Comparison of ENCODE assay signal across 15 cellular contexts in the genomic region with DNA sequence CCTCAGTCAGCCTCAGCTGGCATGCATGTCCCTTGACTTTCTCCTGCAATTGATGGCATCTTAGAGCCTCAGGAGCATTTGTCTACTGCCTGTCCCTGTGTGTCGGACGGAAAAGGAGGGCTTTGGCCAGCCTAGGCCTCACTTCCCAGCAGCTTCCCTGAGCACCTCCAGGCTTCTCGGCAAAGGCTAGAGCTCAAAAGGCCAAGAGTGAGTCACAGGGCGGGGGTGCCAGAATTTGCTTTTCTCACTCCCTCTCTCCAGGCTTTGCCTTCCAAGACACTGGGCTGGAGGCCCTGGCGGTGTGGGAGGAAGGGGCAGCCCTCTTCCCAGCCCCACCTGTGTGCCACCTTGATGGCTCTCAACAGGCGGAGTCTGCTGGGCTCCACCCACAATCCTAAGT.
DNase-seq lines count a peak whose midpoint lies in the region; ATAC-seq and TF ChIP-seq lines count a peak whose summit lies in the region.
"Had no signal": no experiment of that assay in that cellular context is flagged by ENCODE, and none has a peak within 500 bp of the region (broad histone marks: within the 10 kb centered on the region; RNA-seq: fewer than 3 reads in every experiment).

No MANE protein-coding gene starts in this region.

- peaks cover 12% of the 10 kb centered on the region for H3K4me1 ChIP-seq in body of pancreas
- no peaks in the 10 kb centered on the region for H3K4me1 ChIP-seq in uterus
- no peaks in the 10 kb centered on the region for H3K4me1 ChIP-seq in BE2C
- H3K4me1 ChIP-seq: SJCRH30 had no signal

- TF ChIP-seq POLR2A in body of pancreas (IDR thresholded peaks at IDR 0.05) (no peak), uterus (IDR thresholded peaks at IDR 0.05) (no peak)

- WGBS in body of pancreas, 2 donors: 91 to 92% methylated on average over 6 of the region's 6 CpGs

- DNase-seq in body of pancreas (peak; percentile 19 to 41 (median 20)), Right ventricle myocardium inferior (ENCODE audit: missing footprints) (peak; percentile 86), omental fat pad (ENCODE audit: low spot score) (peak; percentile 27), uterus (peak; percentile 66 to 81), Kasumi-1 (lab: John Stamatoyannopoulos, UW) (no peak), BE2C (no peak), SK-N-DZ (ENCODE audit: low spot score) (no peak)
- DNase-seq: activated CD4-positive, alpha-beta T cell treated with anti-CD3 and anti-CD28 coated beads, Interleukin-2, amount 10 ng/mL, durations not matched to agents 24 days and 14 days; activated naive CD4-positive, alpha-beta T cell treated with anti-CD3 and anti-CD28 coated beads, Interleukin-2, amount 50 U/mL, for 16 hours; activated T-cell treated with anti-CD3 and anti-CD28 coated beads for 4 hours; DMS53; effector memory CD8-positive, alpha-beta T cell; NCI-H446; SJCRH30 had no signal

- H3K27ac ChIP-seq in body of pancreas: no peak overlapping the region
- H3K27ac ChIP-seq in uterus: peak overlapping the region in 1 of 2 donors; percentile 13
- H3K27ac ChIP-seq: KMS-11, SJCRH30 had no signal

- no peak for TF ChIP-seq CTCF in body of pancreas (IDR thresholded peaks at IDR 0.05)
- TF ChIP-seq CTCF in omental fat pad (IDR thresholded peaks at IDR 0.05): no peak
- TF ChIP-seq CTCF in uterus (IDR thresholded peaks at IDR 0.05): no peak
- no peak for TF ChIP-seq CTCF in BE2C (IDR thresholded peaks at IDR 0.05; ENCODE audit: low read depth, low read length)

- intact Hi-C loops in body of pancreas (cut with DNase I): no loop called here
- intact Hi-C loops in Right ventricle myocardium inferior (cut with DNase I): no loop called here
- intact Hi-C loops in uterus (cut with DNase I; ENCODE audit: low total_unique reads): no loop called here

- ATAC-seq in body of pancreas (no peak), Right ventricle myocardium inferior (peak; percentile 97), omental fat pad (ENCODE audit: low FRiP score) (peak; percentile 86)
- ATAC-seq: effector memory CD8-positive, alpha-beta T cell had no signal

- H3K4me3 ChIP-seq in body of pancreas (no peak overlapping the region), uterus (no peak overlapping the region), BE2C (ENCODE audit: low read depth, low read length) (no peak overlapping the region)
- H3K4me3 ChIP-seq: SJCRH30 had no signal

- H3K9me3 ChIP-seq in body of pancreas (no peaks in the 10 kb centered on the region), uterus (no peaks in the 10 kb centered on the region), BE2C (peaks cover 3% of the 10 kb centered on the region; the same call in 1 of the 2 replicates)
- H3K9me3 ChIP-seq: SJCRH30 had no signal

- H3K27me3 ChIP-seq in body of pancreas (no peaks in the 10 kb centered on the region), uterus (no peaks in the 10 kb centered on the region), BE2C (no peaks in the 10 kb centered on the region)
- H3K27me3 ChIP-seq: SJCRH30 had no signal

- H3K36me3 ChIP-seq in body of pancreas (replicated peaks in 1 of 2; ENCODE audit: insufficient read depth in 1 of 2, low read depth in 2 of 2) (no peaks in the 10 kb centered on the region), uterus (no peaks in the 10 kb centered on the region), BE2C (no peaks in the 10 kb centered on the region)
- H3K36me3 ChIP-seq: SJCRH30 had no signal

Comparison
In these comparisons a context has a peak if more than half of its experiments do, and no peak if none do; other contexts are left out.
1. DNase-seq: peak in body of pancreas (4 of 4), Right ventricle myocardium inferior (single experiment), omental fat pad (single experiment) and uterus (2 of 2); none in Kasumi-1 (0 of 2), BE2C (single experiment) and SK-N-DZ (single experiment).